ENCODE assay signal across 17 cellular contexts in genomic region chr22:19812910-19813309, GRCh38. TPM values are rescaled to one million over a fixed set of nuclear protein-coding genes. Genes with fewer than 3 reads are reported as not detected.
"Had no signal": no experiment of that assay in that cellular context is flagged by ENCODE, and none has a peak within 500 bp of the region (broad histone marks: within the 10 kb centered on the region; RNA-seq: fewer than 3 reads in every experiment).

No MANE protein-coding gene starts in this region.

- DNase-seq: activated CD4-positive, alpha-beta T cell treated with anti-CD3 and anti-CD28 coated beads for 48 hours; activated CD4-positive, CD25-positive, alpha-beta regulatory T cell; activated naive CD4-positive, alpha-beta T cell; activated naive CD8-positive, alpha-beta T cell treated with anti-CD3 and anti-CD28 coated beads for 36 hours; activated T-cell treated with anti-CD3 and anti-CD28 coated beads for 4 hours; amygdala; caudate nucleus; foreskin keratinocyte; stimulated activated naive CD4-positive, alpha-beta T cell; substantia nigra; T-helper 1 cell; T-helper 9 cell had no signal

- H3K4me3 ChIP-seq: pancreas, tibial nerve had no signal

- H3K4me1 ChIP-seq: foreskin keratinocyte, pancreas had no signal

- H3K4me3 Mint-ChIP-seq: activated naive CD8-positive, alpha-beta T cell treated with anti-CD3 and anti-CD28 coated beads for 36 hours; activated T-helper 17 cell treated with anti-CD3 and anti-CD28 coated beads, Interleukin-2, amount 50 U/mL, for 72 hours had no signal

- H3K27ac ChIP-seq: foreskin keratinocyte, pancreas, tibial nerve had no signal

- H3K4me1 Mint-ChIP-seq: activated T-helper 17 cell treated with anti-CD3 and anti-CD28 coated beads, Interleukin-2, amount 50 U/mL, for 72 hours had no signal

- H3K36me3 ChIP-seq: pancreas had no signal

- H3K9me3 ChIP-seq: pancreas, tibial nerve had no signal

- H3K27me3 Mint-ChIP-seq: activated naive CD8-positive, alpha-beta T cell treated with anti-CD3 and anti-CD28 coated beads for 36 hours; activated T-helper 17 cell treated with anti-CD3 and anti-CD28 coated beads, Interleukin-2, amount 50 U/mL, for 72 hours had no signal

- H3K27ac Mint-ChIP-seq: activated naive CD8-positive, alpha-beta T cell treated with anti-CD3 and anti-CD28 coated beads for 36 hours; activated T-helper 17 cell treated with anti-CD3 and anti-CD28 coated beads, Interleukin-2, amount 50 U/mL, for 72 hours had no signal

- FAIRE-seq: pancreas had no signal

- H3K9me3 Mint-ChIP-seq: activated naive CD8-positive, alpha-beta T cell treated with anti-CD3 and anti-CD28 coated beads for 36 hours; activated T-helper 17 cell treated with anti-CD3 and anti-CD28 coated beads, Interleukin-2, amount 50 U/mL, for 72 hours had no signal

- ATAC-seq: activated T-helper 17 cell treated with anti-CD3 and anti-CD28 coated beads, Interleukin-2, amount 50 U/mL, for 72 hours; foreskin keratinocyte; pancreas had no signal

- H3K27me3 ChIP-seq: foreskin keratinocyte, pancreas, tibial nerve had no signal

RNA-seq across cellular contexts. Expression of gene TBX1, which starts 52.3 kb away (rescaled TPM):
- total RNA-seq: activated naive CD8-positive, alpha-beta T cell treated with anti-CD3 and anti-CD28 coated beads for 36 hours; activated T-helper 17 cell treated with anti-CD3 and anti-CD28 coated beads, Interleukin-2, amount 50 U/mL, for 72 hours; epithelial cell of proximal tubule; fibroblast of lung had no signal
- polyA plus RNA-seq: fibroblast of lung had no signal
